Comparison of ENCODE assay signal across 7 cellular contexts in genomic region chr16:4316103-4316731, GRCh38. TPM values are rescaled to one million over a fixed set of nuclear protein-coding genes. Genes with fewer than 3 reads are reported as not detected.
DNase-seq lines count a peak whose midpoint lies in the region; ATAC-seq and TF ChIP-seq lines count a peak whose summit lies in the region.

No MANE protein-coding gene starts in this region.

- H2AFZ ChIP-seq in GM23248: peak overlapping the region; percentile 41; the same call in 1 of the 2 replicates
- peak overlapping the region; percentile 86 for H2AFZ ChIP-seq in PC-9

- no peak for ATAC-seq in GM18861 (IDR thresholded peaks at IDR 0.05; ENCODE audit: unreplicated experiment)

- H3K27ac ChIP-seq in GM23248: peak overlapping the region; percentile 40
- no peak overlapping the region for H3K27ac ChIP-seq in PC-9
- H3K27ac ChIP-seq in sigmoid colon: peak overlapping the region; percentile 90 to 98 (median 96)

- DNase-seq in GM23248 (peak; percentile 73), PC-9 (peak in 1 of 2 experiments; percentile 42), fibroblast of pulmonary artery (ENCODE audit: low read depth) (no peak), sigmoid colon (peak; percentile 59), NCI-H1694 (lab: John Stamatoyannopoulos, UW) (no peak), GM19240 (ENCODE audit: insufficient read length, low spot score) (no peak)

- H3K4me3 ChIP-seq in GM23248: peak overlapping the region; percentile 88
- peak overlapping the region; percentile 78 for H3K4me3 ChIP-seq in PC-9
- peak overlapping the region; percentile 72 for H3K4me3 ChIP-seq in fibroblast of pulmonary artery (replicated peaks; ENCODE audit: low read depth, low read length)
- H3K4me3 ChIP-seq in sigmoid colon: peak overlapping the region; percentile 60 to 71 (median 66)

- H3K9ac ChIP-seq in GM23248: peak overlapping the region; percentile 78

- TF ChIP-seq CTCF in PC-9 (conservative IDR thresholded peaks at IDR 0.05) (no peak), fibroblast of pulmonary artery (IDR thresholded peaks at IDR 0.05; ENCODE audit: low read length, missing control alignments) (no peak), sigmoid colon (IDR thresholded peaks at IDR 0.05) (no peak)

- in situ Hi-C loops in GM23248 (cut with MboI): no loop called here

- H3K36me3 ChIP-seq in GM23248 (ENCODE audit: low read depth) (no peaks in the 10 kb centered on the region), PC-9 (ENCODE audit: low read depth) (no peaks in the 10 kb centered on the region), sigmoid colon (no peaks in the 10 kb centered on the region)

- no peak for TF ChIP-seq EP300 in sigmoid colon (IDR thresholded peaks at IDR 0.05)

- H3K79me2 ChIP-seq in GM23248 (ENCODE audit: insufficient read depth) (peaks cover 50% of the 10 kb centered on the region), PC-9 (ENCODE audit: low read depth) (peaks cover 23% of the 10 kb centered on the region)

- H3K9me2 ChIP-seq in GM23248 (ENCODE audit: insufficient read depth): no peaks in the 10 kb centered on the region
- H3K9me2 ChIP-seq in PC-9 (ENCODE audit: insufficient read depth): no peaks in the 10 kb centered on the region

- H4K20me1 ChIP-seq in GM23248 (ENCODE audit: insufficient read depth) (no peaks in the 10 kb centered on the region), PC-9 (ENCODE audit: insufficient read depth) (peaks cover 25% of the 10 kb centered on the region)

- TF ChIP-seq POLR2A in sigmoid colon (IDR thresholded peaks at IDR 0.05): no peak

- peaks cover 5% of the 10 kb centered on the region; the same call in 1 of the 2 replicates for H3F3A ChIP-seq in GM23248 (ENCODE audit: insufficient read depth)
- peaks cover 29% of the 10 kb centered on the region for H3F3A ChIP-seq in PC-9 (ENCODE audit: insufficient read depth, low read depth)

- intact Hi-C loops in PC-9 (cut with micrococcal nuclease; ENCODE audit: unreplicated experiment) (loop anchor here (5.0 kb wide), 1 partner anchor 44 kb away; the partner anchor contains the start of gene TFAP4), sigmoid colon (cut with DNase I) (no loop called here)

- BruUV-seq in PC-9 (replicated peaks; lab: Mats Ljungman, UMichigan): no TSS peak

- H3K9me3 ChIP-seq in GM23248 (ENCODE audit: low read depth): no peaks in the 10 kb centered on the region
- H3K9me3 ChIP-seq in PC-9 (ENCODE audit: insufficient read depth, low read depth): no peaks in the 10 kb centered on the region
- no peaks in the 10 kb centered on the region for H3K9me3 ChIP-seq in sigmoid colon

- H3K4me1 ChIP-seq in GM23248 (ENCODE audit: insufficient read depth) (peaks cover 17% of the 10 kb centered on the region), PC-9 (replicated peaks; ENCODE audit: insufficient read depth) (peaks cover 20% of the 10 kb centered on the region), sigmoid colon (peaks cover 2 to 69% (median 61%) of the 10 kb centered on the region in 4 donors)

- CTCF ChIA-PET in PC-9 (lab: Charles Lee): interaction anchor here (0.5 to 1.3 kb wide), 4 partner anchors 8 to 116 kb away, joined by 3 to 21 read pairs (median 4); no protein-coding TSS in a partner anchor

- H3K4me2 ChIP-seq in GM23248 (ENCODE audit: unreplicated experiment): peak overlapping the region; percentile 86
- peak overlapping the region; percentile 98 for H3K4me2 ChIP-seq in PC-9

- POLR2A ChIA-PET in PC-9 (lab: Charles Lee; ENCODE audit: unreplicated experiment): interaction anchor here (0.6 kb wide), 1 partner anchor 22 kb away, joined by 14 read pairs; no protein-coding TSS in a partner anchor

- WGBS in GM23248 (ENCODE audit: low coverage in 1 of 2, low lambda C conversion rate in 2 of 2, missing lambda C conversion rate in 2 of 2), 2 experiments: 0 to 3% methylated on average over 5 to 65 of the region's 85 CpGs
- WGBS in sigmoid colon, 2 donors: 1 to 2% methylated on average over 85 of the region's 85 CpGs

- H3K27me3 ChIP-seq in GM23248 (replicated peaks; ENCODE audit: insufficient read depth): no peaks in the 10 kb centered on the region
- H3K27me3 ChIP-seq in PC-9 (ENCODE audit: insufficient read depth, low read depth): no peaks in the 10 kb centered on the region
- H3K27me3 ChIP-seq in sigmoid colon: no peaks in the 10 kb centered on the region

RNA-seq across cellular contexts. Expression of gene GLIS2, which starts 0.3 kb away (rescaled TPM):
- total RNA-seq in GM23248 (2014; rRNA removed; shearing (Covaris generic)): 2.9 and 3.2 TPM in 2 replicates
- polyA plus RNA-seq in GM23248 (2016; fragmentation: Nextera tagmentation; extraction: Ambion mirVana) (6.8 and 7.3 TPM in 2 replicates), sigmoid colon (1 to 10 TPM in 2 of 3 donors, under 1 TPM in 1; 0.69 to 4.0 (median 1.8) TPM)
- total RNA-seq in PC-9 (2021) (44.2 and 48.3 TPM in 2 replicates), sigmoid colon (10 to 100 TPM in 1 of 4 donors, 1 to 10 TPM in 3; 5.4 to 11.9 (median 5.7) TPM)

RNA-seq across cellular contexts. Expression of gene PAM16, which starts 34.9 kb away (rescaled TPM):
- 20.4 and 33.0 TPM in 2 replicates for total RNA-seq in GM23248 (2014; rRNA removed; shearing (Covaris generic))
- polyA plus RNA-seq in GM23248 (2016; fragmentation: Nextera tagmentation; extraction: Ambion mirVana) (74.5 and 78.9 TPM in 2 replicates), sigmoid colon (10 to 100 TPM; 36.0 to 57.0 (median 49.0) TPM)
- total RNA-seq in PC-9 (2021) (95.9 and 110 TPM in 2 replicates), sigmoid colon (10 to 100 TPM; 36.7 to 52.7 (median 43.6) TPM)

RNA-seq across cellular contexts. Expression of gene TFAP4, which starts 43.4 kb away (rescaled TPM):
- 3.4 and 5.4 TPM in 2 replicates for total RNA-seq in GM23248 (2014; rRNA removed; shearing (Covaris generic))
- polyA plus RNA-seq in GM23248 (2016; fragmentation: Nextera tagmentation; extraction: Ambion mirVana) (0.91 and 1.5 TPM in 2 replicates), sigmoid colon (10 to 100 TPM in 1 of 3 donors, 1 to 10 TPM in 2; 2.3 to 11.7 (median 4.8) TPM)
- total RNA-seq in PC-9 (2021) (25.0 and 34.8 TPM in 2 replicates), sigmoid colon (1 to 10 TPM; 3.2 to 3.9 (median 3.6) TPM)

RNA-seq across cellular contexts. Expression of gene VASN, which starts 55.4 kb away (rescaled TPM):
- 223 and 234 TPM in 2 replicates for total RNA-seq in GM23248 (2014; rRNA removed; shearing (Covaris generic))
- polyA plus RNA-seq in GM23248 (2016; fragmentation: Nextera tagmentation; extraction: Ambion mirVana): 160 and 169 TPM in 2 replicates
- 45.3 and 49.8 TPM in 2 replicates for total RNA-seq in PC-9 (2021)
- total RNA-seq in sigmoid colon: 10 to 100 TPM in 1 of 4 donors, 1 to 10 TPM in 3; 7.1 to 10.2 (median 8.3) TPM
- 1 to 10 TPM in 2 of 3 donors, under 1 TPM in 1; 0.46 to 4.2 (median 2.4) TPM for polyA plus RNA-seq in sigmoid colon

Comparison
In these comparisons a context has a peak if more than half of its experiments do, and no peak if none do; other contexts are left out.
1. DNase-seq: peak in GM23248 (single experiment) and sigmoid colon (single experiment); none in fibroblast of pulmonary artery (single experiment), NCI-H1694 (single experiment) and GM19240 (single experiment).
2. Peak in every context shown above with its lines, with median percentiles within 50 percentile points of each other: H3K4me3 ChIP-seq.